In genomic region chr9:114507726-114508125, GRCh38 we compare ENCODE assay signal across 8 cellular contexts. TPM values are rescaled to one million over a fixed set of nuclear protein-coding genes. Genes with fewer than 3 reads are reported as not detected.
DNase-seq lines count a peak whose midpoint lies in the region; ATAC-seq and TF ChIP-seq lines count a peak whose summit lies in the region.
"Had no signal": no experiment of that assay in that cellular context is flagged by ENCODE, and none has a peak within 500 bp of the region (broad histone marks: within the 10 kb centered on the region; RNA-seq: fewer than 3 reads in every experiment).

No MANE protein-coding gene starts in this region.

- peak; percentile 33 for ATAC-seq in left lung
- ATAC-seq in HG02610 (IDR thresholded peaks at IDR 0.05; ENCODE audit: unreplicated experiment): no peak
- ATAC-seq in stimulated activated naive CD8-positive, alpha-beta T cell treated with anti-CD3 and anti-CD28 coated beads, Interleukin-15, Interleukin-2, amounts not matched to agents 100 U/mL and 50 U/mL, for 24 hours: no peak
- ATAC-seq: naive thymus-derived CD8-positive, alpha-beta T cell had no signal

- no peaks in the 10 kb centered on the region for H3K27me3 ChIP-seq in adrenal gland
- peaks cover 21 to 87% of the 10 kb centered on the region in 2 donors for H3K27me3 ChIP-seq in left lung

- no peak for TF ChIP-seq EP300 in Ishikawa (IDR thresholded peaks at IDR 0.05; ENCODE audit: borderline replicate concordance)

- WGBS in adrenal gland, 4 donors: 2 to 18% (median 10%) methylated on average over 3 of the region's 3 CpGs

- H3K9me3 ChIP-seq in adrenal gland (replicated peaks in 1 of 3) (no peaks in the 10 kb centered on the region), left lung (no peaks in the 10 kb centered on the region)

- no peak for TF ChIP-seq POLR2A in adrenal gland (IDR thresholded peaks at IDR 0.05)

- peak; percentile 32 to 66 (median 60) for TF ChIP-seq CTCF in adrenal gland (IDR thresholded peaks at IDR 0.05)
- peak in 1 of 2 donors; percentile 11 for TF ChIP-seq CTCF in left lung (IDR thresholded peaks at IDR 0.05)

- intact Hi-C loops in adrenal gland (cut with DNase I) (loop anchor here in 1 of 2 donors (10.0 kb wide), 2 partner anchors 87 to 163 kb away; no protein-coding TSS in a partner anchor), left lung (cut with DNase I) (no loop called here)

- H3K4me1 ChIP-seq in adrenal gland (replicated peaks in 1 of 2): peaks cover 0 to 10% of the 10 kb centered on the region in 2 donors
- H3K4me1 ChIP-seq in left lung: peaks cover 3 to 26% of the 10 kb centered on the region in 2 donors

- peak; percentile 60 for TF ChIP-seq RAD21 in Ishikawa (IDR thresholded peaks at IDR 0.05; ENCODE audit: low read depth)

- DNase-seq in ELF-1 (ENCODE audit: low read depth, low spot score) (peak; percentile 37), adrenal gland (peak in 2 of 7 donors; percentile 30 to 42), left lung (no peak), middle frontal gyrus (ENCODE audit: extremely low spot score, low spot score) (no peak)
- DNase-seq in stimulated activated naive CD8-positive, alpha-beta T cell treated with anti-CD3 and anti-CD28 coated beads, Interleukin-15, Interleukin-2, amounts not matched to agents 100 U/mL and 50 U/mL, for 24 hours: no peak

- H3K36me3 ChIP-seq in adrenal gland (replicated peaks in 1 of 2) (no peaks in the 10 kb centered on the region), left lung (no peaks in the 10 kb centered on the region)

- no peak overlapping the region for H3K27ac ChIP-seq in adrenal gland
- H3K27ac ChIP-seq in left lung: no peak overlapping the region

- H3K4me3 ChIP-seq in adrenal gland: no peak overlapping the region
- H3K4me3 ChIP-seq in left lung: no peak overlapping the region

TF ChIP-seq in Ishikawa, 13 proteins besides CTCF, POLR2A, EP300 and RAD21:
- TF ChIP-seq CEBPB (IDR thresholded peaks at IDR 0.05) (no peak), TEAD4 (IDR thresholded peaks at IDR 0.05) (no peak), TCF12 (IDR thresholded peaks at IDR 0.05; ENCODE audit: low read depth) (no peak), CREB1 (IDR thresholded peaks at IDR 0.05; ENCODE audit: low read depth) (no peak), NFIC (IDR thresholded peaks at IDR 0.05) (no peak), USF1 (IDR thresholded peaks at IDR 0.05) (no peak)
- TF ChIP-seq, protein P1, sequence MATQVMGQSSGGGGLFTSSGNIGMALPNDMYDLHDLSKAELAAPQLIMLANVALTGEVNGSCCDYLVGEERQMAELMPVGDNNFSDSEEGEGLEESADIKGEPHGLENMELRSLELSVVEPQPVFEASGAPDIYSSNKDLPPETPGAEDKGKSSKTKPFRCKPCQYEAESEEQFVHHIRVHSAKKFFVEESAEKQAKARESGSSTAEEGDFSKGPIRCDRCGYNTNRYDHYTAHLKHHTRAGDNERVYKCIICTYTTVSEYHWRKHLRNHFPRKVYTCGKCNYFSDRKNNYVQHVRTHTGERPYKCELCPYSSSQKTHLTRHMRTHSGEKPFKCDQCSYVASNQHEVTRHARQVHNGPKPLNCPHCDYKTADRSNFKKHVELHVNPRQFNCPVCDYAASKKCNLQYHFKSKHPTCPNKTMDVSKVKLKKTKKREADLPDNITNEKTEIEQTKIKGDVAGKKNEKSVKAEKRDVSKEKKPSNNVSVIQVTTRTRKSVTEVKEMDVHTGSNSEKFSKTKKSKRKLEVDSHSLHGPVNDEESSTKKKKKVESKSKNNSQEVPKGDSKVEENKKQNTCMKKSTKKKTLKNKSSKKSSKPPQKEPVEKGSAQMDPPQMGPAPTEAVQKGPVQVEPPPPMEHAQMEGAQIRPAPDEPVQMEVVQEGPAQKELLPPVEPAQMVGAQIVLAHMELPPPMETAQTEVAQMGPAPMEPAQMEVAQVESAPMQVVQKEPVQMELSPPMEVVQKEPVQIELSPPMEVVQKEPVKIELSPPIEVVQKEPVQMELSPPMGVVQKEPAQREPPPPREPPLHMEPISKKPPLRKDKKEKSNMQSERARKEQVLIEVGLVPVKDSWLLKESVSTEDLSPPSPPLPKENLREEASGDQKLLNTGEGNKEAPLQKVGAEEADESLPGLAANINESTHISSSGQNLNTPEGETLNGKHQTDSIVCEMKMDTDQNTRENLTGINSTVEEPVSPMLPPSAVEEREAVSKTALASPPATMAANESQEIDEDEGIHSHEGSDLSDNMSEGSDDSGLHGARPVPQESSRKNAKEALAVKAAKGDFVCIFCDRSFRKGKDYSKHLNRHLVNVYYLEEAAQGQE (IDR thresholded peaks at IDR 0.05; ENCODE audit: low read depth): no peak

RNA-seq across cellular contexts. Expression of gene WHRN, which starts 2.5 kb away (rescaled TPM):
- 100 to 1,000 TPM in 4 of 8 donors, 10 to 100 TPM in 4; 67.2 to 154 (median 96.4) TPM for total RNA-seq in adrenal gland
- polyA plus RNA-seq in adrenal gland: 100 to 1,000 TPM in 2 of 3 donors, 10 to 100 TPM in 1; 34.8 to 359 (median 247) TPM
- total RNA-seq in left lung: 1 to 10 TPM; 5.1 to 6.8 TPM

Comparison
In these comparisons a context has a peak if more than half of its experiments do, and no peak if none do; other contexts are left out.
1. RNA of gene WHRN, which starts 2.5 kb away (total RNA-seq): 67.2 to 154 TPM in adrenal gland; 5.1 to 6.8 TPM in left lung; every median in the first group is over 4 times any median in the second.